ENCODE assay signal across 1 cellular context in the genomic region with DNA sequence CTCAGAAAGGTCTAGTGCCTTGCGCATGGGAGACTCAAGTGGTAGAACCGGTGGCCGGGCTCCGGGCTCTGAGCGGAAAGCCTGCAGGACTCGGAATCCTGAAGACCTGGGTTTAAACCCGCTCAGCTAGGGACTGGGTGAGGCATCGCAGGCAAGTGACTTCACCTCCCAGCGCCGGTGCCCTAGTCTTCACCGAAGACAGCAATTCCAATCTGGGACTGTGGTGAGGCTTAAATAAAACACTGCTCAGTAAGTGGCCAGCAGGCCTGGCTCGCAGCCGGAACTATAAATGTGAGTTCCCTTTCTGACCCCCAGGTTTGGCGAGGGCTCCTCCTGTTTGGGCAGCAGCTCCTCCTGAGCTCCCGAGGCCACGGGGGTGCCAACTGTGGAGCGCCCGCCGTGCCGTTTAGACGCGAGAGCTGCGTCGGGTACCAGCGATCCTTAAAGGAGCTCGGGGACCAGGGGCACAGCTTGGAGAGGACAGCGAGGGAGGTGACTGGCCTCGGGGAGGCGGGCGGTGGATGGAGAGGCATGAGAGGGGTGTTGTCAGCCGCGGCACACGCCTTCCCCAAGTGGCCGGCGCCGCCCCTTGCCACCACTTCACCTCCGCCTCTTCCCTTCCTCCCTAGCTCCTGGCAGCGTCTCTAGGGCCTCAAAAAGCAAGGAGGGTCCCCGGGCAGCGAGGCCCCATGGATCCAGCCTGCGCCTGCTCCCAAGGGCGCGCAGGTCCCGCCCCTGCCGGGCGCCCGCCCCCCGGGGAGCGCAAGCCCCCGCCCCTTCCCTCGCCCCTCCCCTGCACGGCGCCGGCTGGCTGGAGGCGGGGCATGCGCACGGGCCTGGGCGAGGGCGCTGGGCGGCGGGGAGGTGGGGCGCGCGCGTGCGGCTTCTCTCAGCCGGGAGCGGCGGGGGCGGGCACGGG.
TF ChIP-seq lines count a peak whose summit lies in the region.

No MANE protein-coding gene starts in this region.

TF ChIP-seq in liver, 16 proteins besides CTCF, POLR2A, EP300 and RAD21 (continued from another document):
- TF ChIP-seq HNF4A (conservative IDR thresholded peaks at IDR 0.05) (no peak), RXRA (IDR thresholded peaks at IDR 0.05) (no peak), EGR1 (IDR thresholded peaks at IDR 0.05; ENCODE audit: low read depth in 2 of 2) (no peak), FOXA2 (IDR thresholded peaks at IDR 0.05) (no peak), GABPA (IDR thresholded peaks at IDR 0.05 in 1 of 2, conservative IDR thresholded peaks at IDR 0.05 in 1 of 2) (no peak)
- TF ChIP-seq, protein P1, sequence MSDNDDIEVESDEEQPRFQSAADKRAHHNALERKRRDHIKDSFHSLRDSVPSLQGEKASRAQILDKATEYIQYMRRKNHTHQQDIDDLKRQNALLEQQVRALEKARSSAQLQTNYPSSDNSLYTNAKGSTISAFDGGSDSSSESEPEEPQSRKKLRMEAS (IDR thresholded peaks at IDR 0.05) = no peak
- TF ChIP-seq, protein P2, sequence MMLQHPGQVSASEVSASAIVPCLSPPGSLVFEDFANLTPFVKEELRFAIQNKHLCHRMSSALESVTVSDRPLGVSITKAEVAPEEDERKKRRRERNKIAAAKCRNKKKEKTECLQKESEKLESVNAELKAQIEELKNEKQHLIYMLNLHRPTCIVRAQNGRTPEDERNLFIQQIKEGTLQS (IDR thresholded peaks at IDR 0.05) = no peak
